In genomic region chr19:35126624-35126959, GRCh38 we compare ENCODE assay signal across 1 cellular context.
TF ChIP-seq lines count a peak whose summit lies in the region.

No MANE protein-coding gene starts in this region.

TF ChIP-seq in K562, 482 proteins besides CTCF, POLR2A, EP300 and RAD21:
- 0 out of 2 replicates have a peak, but pooled peaks have one; percentile 35 for TF ChIP-seq ZBTB7A (IDR thresholded peaks at IDR 0.05; ENCODE audit: borderline replicate concordance, control insufficient read depth, low read depth, low read length)
- no peak for TF ChIP-seq USF1 (CRISPR knock-in tag; IDR thresholded peaks at IDR 0.05)
